In the genomic region with DNA sequence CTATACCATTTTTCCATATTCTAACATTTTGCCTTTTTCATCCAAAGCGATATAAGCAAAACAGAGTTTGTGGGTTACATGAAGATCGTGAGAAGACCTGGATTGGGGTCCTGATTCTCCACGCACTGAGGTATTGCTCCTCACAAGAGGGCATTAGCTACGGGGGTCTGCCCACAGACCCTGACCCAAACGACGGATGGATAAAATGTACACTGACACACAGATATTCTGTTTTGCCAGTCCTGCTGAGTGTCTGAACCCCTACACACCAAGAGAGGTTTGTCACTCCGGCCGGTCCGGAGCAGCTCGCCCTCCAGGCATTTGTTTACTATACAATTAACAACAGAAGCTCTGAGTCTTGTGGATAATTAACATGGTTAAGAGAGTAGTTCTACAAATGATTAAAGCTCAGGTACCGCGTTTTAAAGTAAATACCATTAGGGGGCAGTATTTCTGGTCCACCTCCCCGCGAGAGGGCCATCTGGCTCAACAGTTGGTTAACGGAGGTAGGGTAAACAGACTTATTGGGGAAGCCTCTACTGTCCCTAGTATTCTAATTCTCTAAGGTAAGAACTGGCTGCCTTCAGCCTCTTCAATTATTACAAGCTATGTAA, we compare ENCODE assay signal across 12 cellular contexts. TPM values are rescaled to one million over a fixed set of nuclear protein-coding genes. Genes with fewer than 3 reads are reported as not detected.
DNase-seq lines count a peak whose midpoint lies in the region; ATAC-seq, FAIRE-seq and TF ChIP-seq lines count a peak whose summit lies in the region.
"Had no signal": no experiment of that assay in that cellular context is flagged by ENCODE, and none has a peak within 500 bp of the region (broad histone marks: within the 10 kb centered on the region; RNA-seq: fewer than 3 reads in every experiment).

No MANE protein-coding gene starts in this region.

- no peak overlapping the region for H3K27ac ChIP-seq in CD4-positive, CD25-positive, alpha-beta regulatory T cell (ENCODE audit: insufficient read depth, low read length, poor library complexity, severe bottlenecking)
- no peak overlapping the region for H3K27ac ChIP-seq in Panc1 (ENCODE audit: low read length)
- no peak overlapping the region for H3K27ac ChIP-seq in kidney (ENCODE audit: low read depth in 2 of 2, low read length in 2 of 2)

- H3K27me3 ChIP-seq in CD4-positive, CD25-positive, alpha-beta regulatory T cell (ENCODE audit: control insufficient read depth, insufficient read depth, low read length) = no peaks in the 10 kb centered on the region
- no peaks in the 10 kb centered on the region for H3K27me3 ChIP-seq in Panc1 (ENCODE audit: control insufficient read depth, insufficient read depth, low read length)

- CTCF ChIA-PET in Panc1 (lab: Charles Lee) = no interaction called here
- CTCF ChIA-PET in HEK293T (lab: Yijun Ruan, JAX) = interaction anchor here (0.7 kb wide), 1 partner anchor 13 kb away, joined by 3 read pairs; no protein-coding TSS in a partner anchor

- no peaks in the 10 kb centered on the region for H3K36me3 ChIP-seq in CD4-positive, CD25-positive, alpha-beta regulatory T cell (ENCODE audit: control insufficient read depth, insufficient read depth, low read length)
- H3K36me3 ChIP-seq in Panc1 (ENCODE audit: control insufficient read depth, insufficient read depth, low read length) (no peaks in the 10 kb centered on the region), kidney (ENCODE audit: control insufficient read depth in 1 of 2, insufficient read depth in 2 of 2, low read length in 2 of 2) (no peaks in the 10 kb centered on the region)

- H3K4me3 Mint-ChIP-seq in CD4-positive, CD25-positive, alpha-beta regulatory T cell = no peak overlapping the region
- H3K4me3 Mint-ChIP-seq in effector memory CD8-positive, alpha-beta T cell = no peak overlapping the region
- H3K4me3 Mint-ChIP-seq: activated naive CD4-positive, alpha-beta T cell treated with anti-CD3 and anti-CD28 coated beads, Interleukin-2, amount 50 U/mL, for 24 hours; T-helper 1 cell treated with Interleukin-12 subunit alpha and Interleukin-12 subunit beta and Interleukin-4 antibody, amounts not matched to agents 30 μg/mL and 1 μg/mL, for 36 hours had no signal

- no peaks in the 10 kb centered on the region for H3K9me3 Mint-ChIP-seq in CD4-positive, CD25-positive, alpha-beta regulatory T cell
- no peaks in the 10 kb centered on the region for H3K9me3 Mint-ChIP-seq in effector memory CD8-positive, alpha-beta T cell
- H3K9me3 Mint-ChIP-seq: activated naive CD4-positive, alpha-beta T cell treated with anti-CD3 and anti-CD28 coated beads, Interleukin-2, amount 50 U/mL, for 24 hours; T-helper 1 cell treated with Interleukin-12 subunit alpha and Interleukin-12 subunit beta and Interleukin-4 antibody, amounts not matched to agents 30 μg/mL and 1 μg/mL, for 36 hours had no signal

- BruUV-seq in Panc1 (replicated peaks; lab: Mats Ljungman, UMichigan) = no TSS peak

- POLR2A ChIA-PET in Panc1 (lab: Charles Lee) (no interaction called here), HEK293T (lab: Yijun Ruan, JAX) (no interaction called here)

- peak overlapping the region in 1 of 2 donors; percentile 41 for H3K9ac ChIP-seq in kidney (ENCODE audit: low read length in 2 of 2)

- H3K27ac Mint-ChIP-seq in CD4-positive, CD25-positive, alpha-beta regulatory T cell = peak overlapping the region in 2 of 3 donors; percentile 10 to 65
- H3K27ac Mint-ChIP-seq in effector memory CD8-positive, alpha-beta T cell = peak overlapping the region in 1 of 2 donors; percentile 41
- H3K27ac Mint-ChIP-seq: activated naive CD4-positive, alpha-beta T cell treated with anti-CD3 and anti-CD28 coated beads, Interleukin-2, amount 50 U/mL, for 24 hours; T-helper 1 cell treated with Interleukin-12 subunit alpha and Interleukin-12 subunit beta and Interleukin-4 antibody, amounts not matched to agents 30 μg/mL and 1 μg/mL, for 36 hours had no signal

- no peak for FAIRE-seq in kidney (lab: Jason Lieb, UNC)

- in situ Hi-C loops in Panc1 (cut with HindIII; ENCODE audit: low pct_unique_long_range_greater_than_20kb, low sequenced_read_pairs) = no loop called here

- no peaks in the 10 kb centered on the region for H3K4me1 ChIP-seq in CD4-positive, CD25-positive, alpha-beta regulatory T cell (ENCODE audit: control insufficient read depth, insufficient read depth, low read length, poor library complexity, severe bottlenecking)
- no peaks in the 10 kb centered on the region for H3K4me1 ChIP-seq in Panc1 (ENCODE audit: control insufficient read depth, insufficient read depth, low read length)
- H3K4me1 ChIP-seq in kidney (ENCODE audit: control insufficient read depth in 1 of 2, insufficient read depth in 1 of 2, low read depth in 1 of 2, low read length in 2 of 2) = peaks cover 2 to 4% of the 10 kb centered on the region in 2 donors

- intact Hi-C loops in Panc1 (cut with micrococcal nuclease; ENCODE audit: unreplicated experiment) = no loop called here
- intact Hi-C loops in kidney (cut with DNase I) = no loop called here

- ATAC-seq in CD4-positive, CD25-positive, alpha-beta regulatory T cell (ENCODE audit: low read depth in 2 of 2) = no peak
- ATAC-seq in GM19372 (IDR thresholded peaks at IDR 0.05; ENCODE audit: low read depth, unreplicated experiment) = peak; percentile 73
- ATAC-seq in Panc1 = no peak
- ATAC-seq in effector memory CD8-positive, alpha-beta T cell (replicated peaks) = no peak

- H3K9me3 ChIP-seq in CD4-positive, CD25-positive, alpha-beta regulatory T cell (ENCODE audit: control insufficient read depth in 2 of 2, low read length in 2 of 2) = no peaks in the 10 kb centered on the region
- no peaks in the 10 kb centered on the region for H3K9me3 ChIP-seq in Panc1 (ENCODE audit: control insufficient read depth, insufficient read depth, low read depth, low read length)
- H3K9me3 ChIP-seq in kidney (ENCODE audit: control insufficient read depth in 1 of 2, low read length in 2 of 2) = no peaks in the 10 kb centered on the region

- no peaks in the 10 kb centered on the region for H3K27me3 Mint-ChIP-seq in CD4-positive, CD25-positive, alpha-beta regulatory T cell
- peaks cover 0 to 7% of the 10 kb centered on the region in 2 donors for H3K27me3 Mint-ChIP-seq in effector memory CD8-positive, alpha-beta T cell
- H3K27me3 Mint-ChIP-seq: activated naive CD4-positive, alpha-beta T cell treated with anti-CD3 and anti-CD28 coated beads, Interleukin-2, amount 50 U/mL, for 24 hours had no signal

- H3K4me3 ChIP-seq in CD4-positive, CD25-positive, alpha-beta regulatory T cell (ENCODE audit: low read depth, low read length) = no peak overlapping the region
- H3K4me3 ChIP-seq in Panc1 (ENCODE audit: low read depth in 2 of 2, low read length in 2 of 2) = no peak overlapping the region
- peak overlapping the region in 1 of 2 donors; percentile 38 for H3K4me3 ChIP-seq in kidney (ENCODE audit: low read length in 2 of 2)

- TF ChIP-seq CTCF in Panc1 (IDR thresholded peaks at IDR 0.05) (peak; percentile 45; the same call in 1 of the 2 replicates), kidney (IDR thresholded peaks at IDR 0.05; ENCODE audit: borderline replicate concordance, extremely low read depth, insufficient read depth) (peak; percentile 31)

- H3K36me3 Mint-ChIP-seq in CD4-positive, CD25-positive, alpha-beta regulatory T cell = no peaks in the 10 kb centered on the region
- peaks cover 3% of the 10 kb centered on the region for H3K36me3 Mint-ChIP-seq in effector memory CD8-positive, alpha-beta T cell (ENCODE audit: insufficient read depth)
- H3K36me3 Mint-ChIP-seq: activated naive CD4-positive, alpha-beta T cell treated with anti-CD3 and anti-CD28 coated beads, Interleukin-2, amount 50 U/mL, for 24 hours had no signal

- peaks cover 10 to 24% (median 14%) of the 10 kb centered on the region in 4 donors for H3K4me1 Mint-ChIP-seq in CD4-positive, CD25-positive, alpha-beta regulatory T cell
- H3K4me1 Mint-ChIP-seq in effector memory CD8-positive, alpha-beta T cell (ENCODE audit: low read depth in 2 of 2) = peaks cover 0 to 5% of the 10 kb centered on the region in 2 donors

- peak in 1 of 3 donors; percentile 24 for DNase-seq in CD4-positive, CD25-positive, alpha-beta regulatory T cell
- DNase-seq in Panc1 (ENCODE audit: low read depth, low spot score) = no peak
- DNase-seq in kidney = no peak
- DNase-seq in effector memory CD8-positive, alpha-beta T cell = no peak
- DNase-seq in HEK293T (ENCODE audit: extremely low spot score) = no peak
- no peak for DNase-seq in T-helper 1 cell
- DNase-seq in D341Med (ENCODE audit: low spot score) = no peak
- DNase-seq: NCI-H1417 had no signal

TF ChIP-seq in HEK293T, 16 proteins besides CTCF, POLR2A, EP300 and RAD21:
- TF ChIP-seq FOXK2 (IDR thresholded peaks at IDR 0.05) = no peak

RNA-seq across cellular contexts. Expression of gene SCYGR8, which starts 28.4 kb away (rescaled TPM):
- not detected for total RNA-seq in CD4-positive, CD25-positive, alpha-beta regulatory T cell
- not detected for polyA plus RNA-seq in CD4-positive, CD25-positive, alpha-beta regulatory T cell
- total RNA-seq in Panc1 (2021; ENCODE audit: unreplicated experiment) (not detected), kidney (not detected)
- polyA plus RNA-seq in Panc1 (2012; ENCODE audit: insufficient read length) = not detected
- not detected for polyA plus RNA-seq in kidney (ENCODE audit: insufficient read depth, low read depth, low replicate concordance)
- total RNA-seq: myocyte had no signal

RNA-seq across cellular contexts. Expression of gene CCL20, which starts 39.5 kb away (rescaled TPM):
- total RNA-seq in CD4-positive, CD25-positive, alpha-beta regulatory T cell = 3.7 TPM
- 1 to 10 TPM in 3 of 4 donors, under 1 TPM in 1; 0.94 to 2.3 (median 2.1) TPM for polyA plus RNA-seq in CD4-positive, CD25-positive, alpha-beta regulatory T cell
- total RNA-seq in Panc1 (2021; ENCODE audit: unreplicated experiment) (not detected), kidney (2.7 TPM)
- not detected for polyA plus RNA-seq in Panc1 (2012; ENCODE audit: insufficient read length)
- polyA plus RNA-seq in kidney (ENCODE audit: insufficient read depth, low read depth, low replicate concordance) = 2.5 TPM
- total RNA-seq: myocyte had no signal

RNA-seq across cellular contexts. Expression of gene SCYGR7, which starts 46.0 kb away (rescaled TPM):
- not detected for total RNA-seq in CD4-positive, CD25-positive, alpha-beta regulatory T cell
- not detected for polyA plus RNA-seq in CD4-positive, CD25-positive, alpha-beta regulatory T cell
- not detected for total RNA-seq in Panc1 (2021; ENCODE audit: unreplicated experiment)
- polyA plus RNA-seq in Panc1 (2012; ENCODE audit: insufficient read length) = not detected
- total RNA-seq in kidney = not detected
- polyA plus RNA-seq in kidney (ENCODE audit: insufficient read depth, low read depth, low replicate concordance) = not detected
- total RNA-seq: myocyte had no signal

RNA-seq across cellular contexts. Expression of gene SCYGR6, which starts 49.6 kb away (rescaled TPM):
- not detected for total RNA-seq in CD4-positive, CD25-positive, alpha-beta regulatory T cell
- not detected for polyA plus RNA-seq in CD4-positive, CD25-positive, alpha-beta regulatory T cell
- total RNA-seq in Panc1 (2021; ENCODE audit: unreplicated experiment) = not detected
- polyA plus RNA-seq in Panc1 (2012; ENCODE audit: insufficient read length) = not detected
- total RNA-seq in kidney = not detected
- polyA plus RNA-seq in kidney (ENCODE audit: insufficient read depth, low read depth, low replicate concordance) = not detected
- total RNA-seq: myocyte had no signal

RNA-seq across cellular contexts. Expression of gene SLC19A3, which starts 56.3 kb away (rescaled TPM):
- total RNA-seq in CD4-positive, CD25-positive, alpha-beta regulatory T cell = not detected
- polyA plus RNA-seq in CD4-positive, CD25-positive, alpha-beta regulatory T cell = not detected
- total RNA-seq in Panc1 (2021; ENCODE audit: unreplicated experiment) (0.28 TPM), kidney (4.4 TPM)
- 0.13 TPM for polyA plus RNA-seq in Panc1 (2012; ENCODE audit: insufficient read length)
- 8.3 TPM for polyA plus RNA-seq in kidney (ENCODE audit: insufficient read depth, low read depth, low replicate concordance)
